Comparison of ENCODE assay signal across 8 cellular contexts in the genomic region with DNA sequence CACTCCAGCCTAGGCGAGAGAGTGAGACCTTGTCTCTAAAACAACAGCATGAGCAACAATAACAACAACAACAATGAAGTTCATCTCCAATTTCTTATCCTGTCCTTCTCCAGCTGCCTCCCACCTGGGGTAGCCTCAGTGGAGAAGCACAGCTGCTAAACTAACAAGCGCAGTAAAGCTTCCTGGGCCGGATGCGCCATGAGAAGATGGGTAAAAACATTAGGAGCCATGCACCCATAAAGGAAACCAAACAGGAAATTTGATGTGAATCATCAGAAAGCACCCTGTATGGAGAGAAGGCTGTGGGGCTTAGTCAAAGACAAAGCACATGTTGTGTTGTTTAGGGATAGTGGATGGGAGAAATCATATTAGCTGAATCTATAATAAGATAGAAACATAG.
DNase-seq lines count a peak whose midpoint lies in the region; ATAC-seq, FAIRE-seq and TF ChIP-seq lines count a peak whose summit lies in the region.

No MANE protein-coding gene starts in this region.

- no peak overlapping the region for H3K4me3 ChIP-seq in endodermal cell (ENCODE audit: low read length)

- no peak overlapping the region for H3K27ac ChIP-seq in endodermal cell (ENCODE audit: low read depth, low read length)

- H3K36me3 Mint-ChIP-seq in endodermal cell (ENCODE audit: low read depth): no peaks in the 10 kb centered on the region

- no peaks in the 10 kb centered on the region for H3K4me1 ChIP-seq in endodermal cell (ENCODE audit: control insufficient read depth, insufficient read depth, low read length)

- ATAC-seq in HG02610 (IDR thresholded peaks at IDR 0.05; ENCODE audit: unreplicated experiment): peak; percentile 68

- 92 to 94% methylated on average over 4 of the region's 4 CpGs for WGBS in endodermal cell (ENCODE audit: insufficient coverage in 1 of 2, insufficient read length in 1 of 2), 2 experiments

- peaks cover 2% of the 10 kb centered on the region for H3K4me1 Mint-ChIP-seq in endodermal cell

- TF ChIP-seq CTCF in endodermal cell (conservative IDR thresholded peaks at IDR 0.05): no peak

- no peak overlapping the region for H3K4me3 Mint-ChIP-seq in endodermal cell

- no peaks in the 10 kb centered on the region for H3K9me3 Mint-ChIP-seq in endodermal cell

- H3K27me3 ChIP-seq in endodermal cell (ENCODE audit: control insufficient read depth, insufficient read depth, low read length, poor library complexity, severe bottlenecking): peaks cover 34% of the 10 kb centered on the region

- no peaks in the 10 kb centered on the region for H3K9me3 ChIP-seq in endodermal cell (ENCODE audit: control insufficient read depth, low read length)

- DNase-seq in EH (ENCODE audit: low read depth): peak; percentile 74
- peak; percentile 50 for DNase-seq in T-helper 22 cell (ENCODE audit: low read depth)
- peak; percentile 23 for DNase-seq in endodermal cell
- DNase-seq in C1 segment of cervical spinal cord (lab: John Stamatoyannopoulos, UW): no peak
- no peak for DNase-seq in NCI-H510A treated with DMSO at 0.1 percent for 48 hours (lab: John Stamatoyannopoulos, UW)
- DNase-seq in NCI-H1694 (lab: John Stamatoyannopoulos, UW): no peak
- no peak for DNase-seq in H54 (ENCODE audit: insufficient read length, low spot score)

- no peak overlapping the region for H3K9ac ChIP-seq in endodermal cell (ENCODE audit: extremely low read depth, low read length, poor library complexity, severe bottlenecking)

- FAIRE-seq in H54 (lab: Jason Lieb, UNC): no peak

- no peak for TF ChIP-seq POLR2A in H54 (IDR thresholded peaks at IDR 0.05; ENCODE audit: low read depth, low read length)

- no peak overlapping the region for H3K27ac Mint-ChIP-seq in endodermal cell

- no peaks in the 10 kb centered on the region for H3K36me3 ChIP-seq in endodermal cell (ENCODE audit: control insufficient read depth, insufficient read depth, low read length)

- H3K27me3 Mint-ChIP-seq in endodermal cell (ENCODE audit: insufficient read depth): peaks cover 31% of the 10 kb centered on the region

Comparison
In these comparisons a context has a peak if more than half of its experiments do, and no peak if none do; other contexts are left out.
1. DNase-seq: peak in EH (single experiment), T-helper 22 cell (single experiment) and endodermal cell (single experiment); none in C1 segment of cervical spinal cord (0 of 14), NCI-H510A treated with DMSO at 0.1 percent for 48 hours (single experiment), NCI-H1694 (single experiment) and H54 (single experiment).